ENCODE assay signal across 1 cellular context in genomic region chr4:143699331-143700059, GRCh38.
TF ChIP-seq lines count a peak whose summit lies in the region.

No MANE protein-coding gene starts in this region.

TF ChIP-seq in H1, 55 proteins besides CTCF, POLR2A, EP300 and RAD21:
- TF ChIP-seq PHF8 (conservative IDR thresholded peaks at IDR 0.05; ENCODE audit: low read depth, low read length) (0 out of 2 replicates have a peak, but pooled peaks have one; percentile 4), KDM1A (IDR thresholded peaks at IDR 0.05; ENCODE audit: borderline replicate concordance, low read length) (no peak)
